Comparison of ENCODE assay signal across 35 cellular contexts in the genomic region with DNA sequence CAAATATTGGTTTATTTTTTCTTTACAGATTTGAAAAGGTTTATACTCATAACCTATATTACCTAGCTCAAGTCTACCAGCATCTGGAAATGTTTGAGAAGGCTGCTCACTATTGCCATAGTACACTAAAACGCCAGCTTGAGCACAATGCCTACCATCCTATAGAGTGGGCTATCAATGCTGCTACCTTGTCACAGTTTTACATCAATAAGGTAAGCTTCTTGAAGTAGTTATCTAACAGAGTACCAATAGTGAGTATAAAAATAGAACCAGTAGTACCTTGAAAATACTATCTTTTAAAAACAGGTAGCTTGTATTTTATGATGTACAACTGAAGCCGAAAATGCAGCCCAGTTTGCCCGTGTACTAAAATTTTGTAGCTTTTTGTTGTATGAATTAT.
"Had no signal": no experiment of that assay in that cellular context is flagged by ENCODE, and none has a peak within 500 bp of the region (broad histone marks: within the 10 kb centered on the region; RNA-seq: fewer than 3 reads in every experiment).

No MANE protein-coding gene starts in this region.

- H3K27me3 ChIP-seq: MG63 had no signal

- H3K4me3 ChIP-seq: MG63 had no signal

- H3K9me3 ChIP-seq: MG63 had no signal

- H3K27ac ChIP-seq: KMS-11 had no signal

- DNase-seq: Karpas-422, Kasumi-1, MG63, MM.1S, MV-4-11, NCI-H1048, NCI-H1092, NCI-H1092 treated with DMSO at 0.1 percent for 48 hours, NCI-H1105, NCI-H1105 treated with DMSO at 0.1 percent for 48 hours, NCI-H1417, NCI-H1417 treated with DMSO at 0.1 percent for 48 hours, NCI-H1436, NCI-H1436 treated with DMSO at 0.1 percent for 48 hours, NCI-H146, NCI-H1694, NCI-H1694 treated with DMSO at 0.1 percent for 48 hours, NCI-H187, NCI-H187 treated with DMSO at 0.1 percent for 48 hours, NCI-H1930, NCI-H2029, NCI-H2029 treated with DMSO at 0.1 percent for 48 hours, NCI-H2081, NCI-H2081 treated with DMSO at 0.1 percent for 48 hours, NCI-H2107, NCI-H2171, NCI-H2171 treated with DMSO at 0.1 percent for 48 hours, NCI-H2227 treated with DMSO at 0.1 percent for 48 hours, NCI-H226, NCI-H345, NCI-H446, NCI-H446 treated with DMSO at 0.1 percent for 48 hours, NCI-H510A, NCI-H510A treated with DMSO at 0.1 percent for 48 hours had no signal
